11 cellular contexts compared by ENCODE assay signal in genomic region chr3:128282392-128283196, GRCh38.
DNase-seq lines count a peak whose midpoint lies in the region; ATAC-seq and TF ChIP-seq lines count a peak whose summit lies in the region.
"Had no signal": no experiment of that assay in that cellular context is flagged by ENCODE, and none has a peak within 500 bp of the region (broad histone marks: within the 10 kb centered on the region; RNA-seq: fewer than 3 reads in every experiment).

No MANE protein-coding gene starts in this region.

- H3K4me3 Mint-ChIP-seq in neural crest cell: no peak overlapping the region
- H3K4me3 Mint-ChIP-seq: activated CD4-positive, alpha-beta memory T cell treated with anti-CD3 and anti-CD28 coated beads, Interleukin-2, amount 10 ng/mL, durations not matched to agents 7 days and 5 days had no signal

- H3K4me1 Mint-ChIP-seq in neural crest cell: peaks cover 33% of the 10 kb centered on the region
- H3K4me1 Mint-ChIP-seq: activated CD4-positive, alpha-beta memory T cell treated with anti-CD3 and anti-CD28 coated beads, Interleukin-2, amount 10 ng/mL, durations not matched to agents 7 days and 5 days had no signal

- DNase-seq in Right ventricle myocardium inferior (ENCODE audit: missing footprints) (peak; percentile 85), cardiac septum (ENCODE audit: low spot score) (no peak), fibroblast of mammary gland (ENCODE audit: low read depth) (peak; percentile 58), neural crest cell (ENCODE audit: low read depth, low spot score) (no peak)
- DNase-seq in activated CD4-positive, alpha-beta T cell treated with anti-CD3 and anti-CD28 coated beads, Interleukin-2, amount 50 U/mL, for 4 hours: no peak
- no peak for DNase-seq in effector CD8-positive, alpha-beta T cell (lab: John Stamatoyannopoulos, UW)
- DNase-seq: activated CD4-positive, alpha-beta memory T cell treated with anti-CD3 and anti-CD28 coated beads, Interleukin-2, amount 10 ng/mL, durations not matched to agents 7 days and 5 days; colonic mucosa had no signal

- intact Hi-C loops in Right ventricle myocardium inferior (cut with DNase I): no loop called here
- intact Hi-C loops in cardiac septum (cut with DNase I): no loop called here

- H3K36me3 Mint-ChIP-seq in neural crest cell (ENCODE audit: low read depth): peaks cover 3% of the 10 kb centered on the region

- TF ChIP-seq CTCF in fibroblast of mammary gland (conservative IDR thresholded peaks at IDR 0.05; ENCODE audit: control insufficient read depth, insufficient read depth, low read depth, low read length) (no peak), neural crest cell (conservative IDR thresholded peaks at IDR 0.05) (no peak)

- no peak overlapping the region for H3K4me3 ChIP-seq in fibroblast of mammary gland (ENCODE audit: control insufficient read depth, low read depth, low read length)
- H3K4me3 ChIP-seq: A549, colonic mucosa had no signal

- ATAC-seq in Right ventricle myocardium inferior: peak; percentile 63
- ATAC-seq in HG02970 (IDR thresholded peaks at IDR 0.05; ENCODE audit: low FRiP score, unreplicated experiment): no peak
- ATAC-seq in GM21723 (IDR thresholded peaks at IDR 0.05; ENCODE audit: unreplicated experiment): no peak
- ATAC-seq: A549 had no signal

- no peaks in the 10 kb centered on the region for H3K9me3 Mint-ChIP-seq in neural crest cell
- H3K9me3 Mint-ChIP-seq: activated CD4-positive, alpha-beta memory T cell treated with anti-CD3 and anti-CD28 coated beads, Interleukin-2, amount 10 ng/mL, durations not matched to agents 7 days and 5 days had no signal

- H3K27ac Mint-ChIP-seq in neural crest cell (ENCODE audit: unreplicated experiment): peak overlapping the region; percentile 86
- H3K27ac Mint-ChIP-seq: activated CD4-positive, alpha-beta memory T cell treated with anti-CD3 and anti-CD28 coated beads, Interleukin-2, amount 10 ng/mL, durations not matched to agents 7 days and 5 days had no signal

- no peaks in the 10 kb centered on the region for H3K27me3 Mint-ChIP-seq in neural crest cell (ENCODE audit: low read depth)
- H3K27me3 Mint-ChIP-seq: activated CD4-positive, alpha-beta memory T cell treated with anti-CD3 and anti-CD28 coated beads, Interleukin-2, amount 10 ng/mL, durations not matched to agents 7 days and 5 days had no signal

Comparison
In these comparisons a context has a peak if more than half of its experiments do, and no peak if none do; other contexts are left out.
1. DNase-seq: peak in Right ventricle myocardium inferior (single experiment) and fibroblast of mammary gland (single experiment); none in cardiac septum (single experiment), neural crest cell (single experiment), activated CD4-positive, alpha-beta T cell treated with anti-CD3 and anti-CD28 coated beads, Interleukin-2, amount 50 U/mL, for 4 hours (0 of 2) and effector CD8-positive, alpha-beta T cell (single experiment).